In the genomic region with DNA sequence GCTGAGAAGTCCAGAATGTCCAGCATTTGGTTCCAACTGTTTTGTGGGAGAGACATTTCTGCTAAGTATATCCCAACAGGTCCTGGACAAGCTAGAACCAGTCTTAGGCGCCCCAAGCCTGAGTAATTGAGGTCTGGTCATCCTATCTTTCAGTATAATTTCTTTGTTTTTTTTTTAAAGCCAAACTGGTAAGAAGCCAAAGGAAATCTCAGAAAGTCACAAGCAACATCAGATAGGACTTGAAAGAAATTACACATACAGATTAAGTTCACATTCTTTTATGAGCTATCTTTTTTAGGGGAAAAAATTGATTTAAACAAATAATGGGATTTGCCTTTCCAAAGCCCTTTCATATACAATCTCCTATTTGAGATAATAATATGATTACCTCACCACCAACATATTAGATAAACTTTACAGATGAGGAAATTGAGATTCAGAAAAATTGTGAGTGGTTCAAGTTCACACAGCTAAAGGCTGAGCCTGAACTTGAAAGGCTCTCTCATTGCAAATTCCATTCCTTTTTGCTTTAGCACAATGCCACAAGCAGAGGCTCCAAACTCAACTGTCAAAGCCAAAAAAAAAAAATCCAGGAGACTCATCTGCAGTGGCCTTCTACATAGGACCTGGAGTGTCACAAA, we compare ENCODE assay signal across 14 cellular contexts. TPM values are rescaled to one million over a fixed set of nuclear protein-coding genes. Genes with fewer than 3 reads are reported as not detected.
DNase-seq lines count a peak whose midpoint lies in the region; ATAC-seq, FAIRE-seq and TF ChIP-seq lines count a peak whose summit lies in the region.
"Had no signal": no experiment of that assay in that cellular context is flagged by ENCODE, and none has a peak within 500 bp of the region (broad histone marks: within the 10 kb centered on the region; RNA-seq: fewer than 3 reads in every experiment).

No MANE protein-coding gene starts in this region.

- no peak for FAIRE-seq in kidney (lab: Jason Lieb, UNC)

- H3K9me3 ChIP-seq in HEK293 (ENCODE audit: control insufficient read depth, insufficient read depth, low read depth, low read length) (no peaks in the 10 kb centered on the region), kidney (ENCODE audit: control insufficient read depth in 1 of 2, low read length in 2 of 2) (no peaks in the 10 kb centered on the region), spleen (no peaks in the 10 kb centered on the region)
- H3K9me3 ChIP-seq: HAP-1 had no signal

- H3K4me3 ChIP-seq in HEK293 (ENCODE audit: low read depth, low read length) (no peak overlapping the region), kidney (ENCODE audit: low read length in 2 of 2) (no peak overlapping the region), spleen (no peak overlapping the region)
- H3K4me3 ChIP-seq: HAP-1 had no signal

- TF ChIP-seq CTCF in HEK293 (tag by site-specific recombination; IDR thresholded peaks at IDR 0.05) (no peak), MCF 10A (IDR thresholded peaks at IDR 0.05; ENCODE audit: unreplicated experiment) (no peak), kidney (IDR thresholded peaks at IDR 0.05; ENCODE audit: borderline replicate concordance, extremely low read depth, insufficient read depth) (no peak), spleen (IDR thresholded peaks at IDR 0.05 in 8 of 11, conservative IDR thresholded peaks at IDR 0.05 in 3 of 11) (no peak)

- no TSS peak for BruUV-seq in MCF 10A (replicated peaks; lab: Mats Ljungman, UMichigan)

- H3K27ac ChIP-seq in HEK293 (ENCODE audit: extremely low read depth, low read depth, low read length) (no peak overlapping the region), kidney (ENCODE audit: low read depth in 2 of 2, low read length in 2 of 2) (peak overlapping the region; percentile 41 to 48), spleen (peak overlapping the region in 7 of 8 donors; percentile 66 to 88 (median 77))

- no peaks in the 10 kb centered on the region for H3K9me3 Mint-ChIP-seq in MCF 10A (ENCODE audit: unreplicated experiment)
- no peaks in the 10 kb centered on the region for H3K9me3 Mint-ChIP-seq in stimulated activated effector memory CD8-positive, alpha-beta T cell treated with anti-CD3 and anti-CD28 coated beads, Interleukin-12 subunit alpha, Interleukin-12 subunit beta, amount 100 ng/mL, for 72 hours
- H3K9me3 Mint-ChIP-seq: activated naive CD4-positive, alpha-beta T cell treated with anti-CD3 and anti-CD28 coated beads, Interleukin-2, amount 50 U/mL, for 72 hours had no signal

- peak overlapping the region; percentile 25 for H3K4me3 Mint-ChIP-seq in MCF 10A (ENCODE audit: unreplicated experiment)
- H3K4me3 Mint-ChIP-seq in stimulated activated effector memory CD8-positive, alpha-beta T cell treated with anti-CD3 and anti-CD28 coated beads, Interleukin-12 subunit alpha, Interleukin-12 subunit beta, amount 100 ng/mL, for 72 hours = no peak overlapping the region

- peaks cover 3% of the 10 kb centered on the region for H3K36me3 Mint-ChIP-seq in MCF 10A (ENCODE audit: insufficient read depth, unreplicated experiment)
- H3K36me3 Mint-ChIP-seq in stimulated activated effector memory CD8-positive, alpha-beta T cell treated with anti-CD3 and anti-CD28 coated beads, Interleukin-12 subunit alpha, Interleukin-12 subunit beta, amount 100 ng/mL, for 72 hours = no peaks in the 10 kb centered on the region
- H3K36me3 Mint-ChIP-seq: activated naive CD4-positive, alpha-beta T cell treated with anti-CD3 and anti-CD28 coated beads, Interleukin-2, amount 50 U/mL, for 72 hours had no signal

- H3K4me1 ChIP-seq in HEK293 (ENCODE audit: control insufficient read depth, insufficient read depth, low read length) (peaks cover 9% of the 10 kb centered on the region; the same call in 1 of the 2 replicates), kidney (ENCODE audit: control insufficient read depth in 1 of 2, insufficient read depth in 1 of 2, low read depth in 1 of 2, low read length in 2 of 2) (peaks cover 8 to 14% of the 10 kb centered on the region in 2 donors), spleen (peaks cover 16 to 88% (median 70%) of the 10 kb centered on the region in 6 donors)
- H3K4me1 ChIP-seq: HAP-1 had no signal

- no peaks in the 10 kb centered on the region for H3K27me3 Mint-ChIP-seq in MCF 10A (ENCODE audit: insufficient read depth, unreplicated experiment)

- H3K4me1 Mint-ChIP-seq in MCF 10A (ENCODE audit: insufficient read depth, unreplicated experiment) = peaks cover 48% of the 10 kb centered on the region
- no peaks in the 10 kb centered on the region for H3K4me1 Mint-ChIP-seq in stimulated activated effector memory CD8-positive, alpha-beta T cell treated with anti-CD3 and anti-CD28 coated beads, Interleukin-12 subunit alpha, Interleukin-12 subunit beta, amount 100 ng/mL, for 72 hours

- DNase-seq in MCF 10A (ENCODE audit: unreplicated experiment) = peak; percentile 73
- no peak for DNase-seq in kidney
- DNase-seq in spleen = no peak
- DNase-seq in posterior vena cava (ENCODE audit: low spot score) = no peak
- no peak for DNase-seq in stimulated activated effector memory CD8-positive, alpha-beta T cell treated with anti-CD3 and anti-CD28 coated beads, Interleukin-12 subunit alpha, Interleukin-12 subunit beta, amount 100 ng/mL, for 72 hours (ENCODE audit: low spot score in 2 of 2)
- DNase-seq in stimulated activated CD4-positive, alpha-beta T cell treated with anti-CD3 and anti-CD28 coated beads, Interleukin-2, amount 100 ng/mL, for 48 hours = no peak
- DNase-seq: activated CD4-positive, alpha-beta T cell treated with anti-CD3 and anti-CD28 coated beads, Interleukin-2, amount 50 U/mL, for 48 hours; C1 segment of cervical spinal cord; NCI-H1092 treated with DMSO at 0.1 percent for 48 hours; NCI-H82 had no signal

- H3K9ac ChIP-seq in kidney (ENCODE audit: low read length in 2 of 2) = no peak overlapping the region

- H3K36me3 ChIP-seq in HEK293 (ENCODE audit: control insufficient read depth in 2 of 2, insufficient read depth in 1 of 2, low read length in 2 of 2) (peaks cover 0 to 6% of the 10 kb centered on the region in 2 experiments; a peak in 2 of 3 replicates), kidney (ENCODE audit: control insufficient read depth in 1 of 2, insufficient read depth in 2 of 2, low read length in 2 of 2) (no peaks in the 10 kb centered on the region), spleen (peaks cover 0 to 10% (median under 1%) of the 10 kb centered on the region in 6 donors)
- H3K36me3 ChIP-seq: HAP-1 had no signal

- no peak for ATAC-seq in stimulated activated effector memory CD8-positive, alpha-beta T cell treated with anti-CD3 and anti-CD28 coated beads, Interleukin-12 subunit alpha, Interleukin-12 subunit beta, amount 100 ng/mL, for 72 hours
- ATAC-seq in HG02981 (IDR thresholded peaks at IDR 0.05; ENCODE audit: unreplicated experiment) = no peak
- ATAC-seq: activated naive CD4-positive, alpha-beta T cell treated with anti-CD3 and anti-CD28 coated beads, Interleukin-2, amount 50 U/mL, for 72 hours had no signal

- no peaks in the 10 kb centered on the region for H3K27me3 ChIP-seq in spleen (replicated peaks in 1 of 7)

- no peak for TF ChIP-seq POLR2A in spleen (IDR thresholded peaks at IDR 0.05)

- intact Hi-C loops in MCF 10A (cut with micrococcal nuclease) (no loop called here), kidney (cut with DNase I) (no loop called here), spleen (cut with DNase I; ENCODE audit: low total_unique reads) (no loop called here), posterior vena cava (cut with DNase I) (no loop called here)

- peak overlapping the region; percentile 76 for H3K27ac Mint-ChIP-seq in MCF 10A (ENCODE audit: low read depth, unreplicated experiment)
- no peak overlapping the region for H3K27ac Mint-ChIP-seq in stimulated activated effector memory CD8-positive, alpha-beta T cell treated with anti-CD3 and anti-CD28 coated beads, Interleukin-12 subunit alpha, Interleukin-12 subunit beta, amount 100 ng/mL, for 72 hours
- H3K27ac Mint-ChIP-seq: activated naive CD4-positive, alpha-beta T cell treated with anti-CD3 and anti-CD28 coated beads, Interleukin-2, amount 50 U/mL, for 72 hours had no signal

- CTCF ChIA-PET in HEK293 (lab: Yijun Ruan, JAX) (interaction anchor here (1.2 to 1.5 kb wide), 2 partner anchors 87 to 88 kb away, joined by 3 to 5 read pairs; no protein-coding TSS in a partner anchor), MCF 10A (lab: Yijun Ruan, JAX) (interaction anchor here (0.6 to 3.4 kb wide), 7 partner anchors 7 to 100 kb away, joined by 3 to 23 read pairs (median 4); no protein-coding TSS in a partner anchor)

- POLR2A ChIA-PET in HEK293 (lab: Yijun Ruan, JAX) = interaction anchor here (0.7 kb wide), 2 partner anchors 13 to 15 kb away, joined by 3 read pairs; no protein-coding TSS in a partner anchor
- POLR2A ChIA-PET in MCF 10A (lab: Yijun Ruan, JAX) = interaction anchor here (0.7 to 4.8 kb wide), 8 partner anchors 8 to 68 kb away, joined by 3 to 49 read pairs (median 6); partner anchors contain the start of gene PDLIM1

- 80 to 95% (median 85%) methylated on average over 1 of the region's 1 CpG for WGBS in spleen, 5 donors

TF ChIP-seq in HEK293, 187 proteins besides CTCF, POLR2A, EP300 and RAD21 (continues in another document):
- TF ChIP-seq, protein P1, sequence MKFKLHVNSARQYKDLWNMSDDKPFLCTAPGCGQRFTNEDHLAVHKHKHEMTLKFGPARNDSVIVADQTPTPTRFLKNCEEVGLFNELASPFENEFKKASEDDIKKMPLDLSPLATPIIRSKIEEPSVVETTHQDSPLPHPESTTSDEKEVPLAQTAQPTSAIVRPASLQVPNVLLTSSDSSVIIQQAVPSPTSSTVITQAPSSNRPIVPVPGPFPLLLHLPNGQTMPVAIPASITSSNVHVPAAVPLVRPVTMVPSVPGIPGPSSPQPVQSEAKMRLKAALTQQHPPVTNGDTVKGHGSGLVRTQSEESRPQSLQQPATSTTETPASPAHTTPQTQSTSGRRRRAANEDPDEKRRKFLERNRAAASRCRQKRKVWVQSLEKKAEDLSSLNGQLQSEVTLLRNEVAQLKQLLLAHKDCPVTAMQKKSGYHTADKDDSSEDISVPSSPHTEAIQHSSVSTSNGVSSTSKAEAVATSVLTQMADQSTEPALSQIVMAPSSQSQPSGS (tag by site-specific recombination; IDR thresholded peaks at IDR 0.05; ENCODE audit: low read depth) = peak; percentile 49; the same call in 1 of the 2 replicates
- no peak for TF ChIP-seq KLF7 (tag by site-specific recombination; IDR thresholded peaks at IDR 0.05; ENCODE audit: borderline replicate concordance)

RNA-seq across cellular contexts. Expression of gene PDLIM1, which starts 15.0 kb away (rescaled TPM):
- total RNA-seq in MCF 10A (2022) (74.6 and 98.1 TPM in 2 replicates), kidney (148 TPM), spleen (100 to 1,000 TPM; 101 to 225 (median 176) TPM), posterior vena cava (100 to 1,000 TPM; 133 to 134 TPM)
- polyA plus RNA-seq in kidney (ENCODE audit: insufficient read depth, low read depth, low replicate concordance) (72.9 TPM), spleen (100 to 1,000 TPM; 159 to 184 (median 160) TPM)
